ENCODE assay signal across 8 cellular contexts in the genomic region with DNA sequence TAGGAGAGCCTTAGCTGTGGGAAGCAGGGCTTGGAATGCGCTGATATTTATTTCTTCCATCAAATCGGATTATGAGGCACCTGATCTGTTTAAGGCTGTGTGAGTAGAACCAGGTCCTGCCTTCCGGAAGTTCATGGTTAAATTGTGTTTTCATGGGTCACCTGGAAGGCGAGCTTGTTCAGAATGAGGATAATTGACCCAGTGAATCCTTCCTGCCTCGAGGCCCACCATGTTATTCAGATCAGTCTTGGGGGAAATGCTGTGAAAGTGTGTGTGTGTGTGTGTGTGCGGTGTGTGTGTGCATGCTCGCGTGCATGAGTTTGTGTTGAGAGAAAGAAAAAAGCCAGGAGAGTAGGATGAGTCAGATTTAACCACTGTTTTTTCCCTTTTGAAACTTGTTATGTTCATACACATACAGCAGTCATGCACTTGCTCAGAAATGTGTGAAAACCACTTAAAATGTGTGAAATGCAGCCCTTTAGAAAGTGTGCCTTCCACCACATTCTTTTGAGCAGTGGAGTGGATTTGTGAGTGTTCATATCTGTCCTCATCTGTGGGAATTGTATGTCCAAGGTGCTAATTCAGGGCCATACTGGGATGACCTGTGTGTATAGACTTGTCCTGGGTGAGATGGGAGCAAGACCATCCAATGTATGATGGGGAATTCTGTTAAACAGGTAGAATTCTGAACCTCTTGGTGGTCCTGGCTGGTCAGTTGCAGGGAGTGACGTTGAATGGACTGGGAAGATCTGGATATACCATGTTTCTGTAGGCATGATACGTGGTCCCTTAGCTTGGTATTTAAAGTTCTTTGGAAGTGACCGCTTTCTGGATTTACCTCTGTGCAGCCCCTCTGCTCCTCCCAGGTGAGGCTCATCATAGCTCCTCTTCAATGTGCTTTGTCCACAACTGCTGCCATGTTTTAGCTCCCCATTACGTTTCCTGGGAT. TPM values are rescaled to one million over a fixed set of nuclear protein-coding genes. Genes with fewer than 3 reads are reported as not detected.
DNase-seq lines count a peak whose midpoint lies in the region; ATAC-seq and TF ChIP-seq lines count a peak whose summit lies in the region.

No MANE protein-coding gene starts in this region.

- H3K4me3 ChIP-seq in muscle layer of duodenum (ENCODE audit: low read depth in 1 of 2, low read length in 2 of 2) (no peak overlapping the region), body of pancreas (no peak overlapping the region)

- no peak for TF ChIP-seq POLR2A in body of pancreas (IDR thresholded peaks at IDR 0.05)

- intact Hi-C loops in body of pancreas (cut with DNase I) = no loop called here

- H3K36me3 ChIP-seq in muscle layer of duodenum (ENCODE audit: control insufficient read depth in 1 of 2, insufficient read depth in 2 of 2, low read length in 2 of 2) (no peaks in the 10 kb centered on the region), body of pancreas (replicated peaks in 1 of 2; ENCODE audit: insufficient read depth in 1 of 2, low read depth in 2 of 2) (no peaks in the 10 kb centered on the region)

- no peak for TF ChIP-seq CTCF in body of pancreas (IDR thresholded peaks at IDR 0.05)

- H3K4me1 ChIP-seq in muscle layer of duodenum (ENCODE audit: control insufficient read depth in 1 of 2, insufficient read depth in 2 of 2, low read length in 2 of 2) = peaks cover 29 to 47% of the 10 kb centered on the region in 2 donors
- H3K4me1 ChIP-seq in body of pancreas = peaks cover 75% of the 10 kb centered on the region

- 68 to 74% methylated on average over 12 of the region's 12 CpGs for WGBS in body of pancreas, 2 donors

- DNase-seq in activated T-cell treated with anti-CD3 and anti-CD28 coated beads for 4 hours (peak; percentile 51), NCI-H2081 treated with DMSO at 0.1 percent for 48 hours (lab: John Stamatoyannopoulos, UW) (no peak), NCI-H526 treated with DMSO at 0.1 percent for 48 hours (lab: John Stamatoyannopoulos, UW) (no peak), NCI-H1417 treated with DMSO at 0.1 percent for 48 hours (lab: John Stamatoyannopoulos, UW) (no peak), body of pancreas (no peak)

- no peaks in the 10 kb centered on the region for H3K9me3 ChIP-seq in muscle layer of duodenum (ENCODE audit: control insufficient read depth in 1 of 2, low read length in 2 of 2)
- no peaks in the 10 kb centered on the region for H3K9me3 ChIP-seq in body of pancreas

- ATAC-seq in GM18873 (IDR thresholded peaks at IDR 0.05; ENCODE audit: low FRiP score, unreplicated experiment) = peak; percentile 44
- peak; percentile 47 for ATAC-seq in HG03432 (IDR thresholded peaks at IDR 0.05; ENCODE audit: unreplicated experiment)
- ATAC-seq in body of pancreas = no peak

- H3K27ac ChIP-seq in muscle layer of duodenum (ENCODE audit: low read length) (peak overlapping the region; percentile 4), body of pancreas (peak overlapping the region in 2 of 4 donors; percentile 29 to 90)

- H3K27me3 ChIP-seq in muscle layer of duodenum (ENCODE audit: low read depth, low read length) (no peaks in the 10 kb centered on the region), body of pancreas (no peaks in the 10 kb centered on the region)

RNA-seq across cellular contexts. Expression of a gene that starts 36.9 kb away (rescaled TPM):
- 10 to 100 TPM; 19.7 to 52.4 TPM for total RNA-seq in body of pancreas
